8 cellular contexts compared by ENCODE assay signal in genomic region chr20:47352332-47353223, GRCh38. TPM values are rescaled to one million over a fixed set of nuclear protein-coding genes. Genes with fewer than 3 reads are reported as not detected.
DNase-seq lines count a peak whose midpoint lies in the region; ATAC-seq and TF ChIP-seq lines count a peak whose summit lies in the region.

No MANE protein-coding gene starts in this region.

- no peak for TF ChIP-seq CTCF in BE2C (IDR thresholded peaks at IDR 0.05; ENCODE audit: low read depth, low read length)
- peak in 3 of 7 experiments; percentile 6 to 17 (median 10) for TF ChIP-seq CTCF in body of pancreas (IDR thresholded peaks at IDR 0.05)
- no peak for TF ChIP-seq CTCF in left lung (IDR thresholded peaks at IDR 0.05)

- H3K9me3 ChIP-seq in BE2C (no peaks in the 10 kb centered on the region), body of pancreas (no peaks in the 10 kb centered on the region), left lung (no peaks in the 10 kb centered on the region)

- H3K27ac ChIP-seq in body of pancreas (peak overlapping the region; percentile 85 to 100 (median 98)), left lung (peak overlapping the region; percentile 95 to 98), urinary bladder (ENCODE audit: low read depth) (peak overlapping the region; percentile 76)

- peaks cover 35% of the 10 kb centered on the region for H3K4me1 ChIP-seq in BE2C
- H3K4me1 ChIP-seq in body of pancreas: peaks cover 100% of the 10 kb centered on the region
- H3K4me1 ChIP-seq in left lung: peaks cover 93 to 100% of the 10 kb centered on the region in 2 donors
- H3K4me1 ChIP-seq in urinary bladder (ENCODE audit: insufficient read depth): peaks cover 5% of the 10 kb centered on the region

- WGBS in body of pancreas, 2 donors: 4 to 10% methylated on average over 9 to 13 of the region's 13 CpGs
- 34% methylated on average over 13 of the region's 13 CpGs for WGBS in urinary bladder

- peak in 2 of 3 donors; percentile 67 to 70 for TF ChIP-seq POLR2A in body of pancreas (IDR thresholded peaks at IDR 0.05)

- H3K4me3 ChIP-seq in BE2C (ENCODE audit: low read depth, low read length): peak overlapping the region; percentile 68
- no peak overlapping the region for H3K4me3 ChIP-seq in body of pancreas
- H3K4me3 ChIP-seq in left lung: peak overlapping the region in 1 of 2 donors; percentile 21
- no peak overlapping the region for H3K4me3 ChIP-seq in urinary bladder (ENCODE audit: low read depth, low read length)

- intact Hi-C loops in body of pancreas (cut with DNase I) (no loop called here), left lung (cut with DNase I) (no loop called here)

- no peaks in the 10 kb centered on the region for H3K27me3 ChIP-seq in BE2C
- H3K27me3 ChIP-seq in body of pancreas: no peaks in the 10 kb centered on the region
- no peaks in the 10 kb centered on the region for H3K27me3 ChIP-seq in left lung

- peaks cover 47% of the 10 kb centered on the region for H3K36me3 ChIP-seq in BE2C
- H3K36me3 ChIP-seq in body of pancreas (replicated peaks in 1 of 2; ENCODE audit: insufficient read depth in 1 of 2, low read depth in 2 of 2): no peaks in the 10 kb centered on the region
- H3K36me3 ChIP-seq in left lung: no peaks in the 10 kb centered on the region
- no peaks in the 10 kb centered on the region for H3K36me3 ChIP-seq in urinary bladder (ENCODE audit: insufficient read depth)

- no peak for DNase-seq in BE2C
- peak; percentile 40 for DNase-seq in NCI-H1092 (lab: John Stamatoyannopoulos, UW)
- peak; percentile 90 to 95 (median 93) for DNase-seq in body of pancreas
- peak in 1 of 2 donors; percentile 79 for DNase-seq in left lung
- no peak for DNase-seq in effector CD8-positive, alpha-beta T cell (lab: John Stamatoyannopoulos, UW)

- ATAC-seq in body of pancreas (peak; percentile 79), left lung (peak; percentile 19), GM21723 (IDR thresholded peaks at IDR 0.05; ENCODE audit: unreplicated experiment) (no peak), GM21515 (IDR thresholded peaks at IDR 0.05; ENCODE audit: unreplicated experiment) (no peak)

RNA-seq across cellular contexts. Expression of gene ZMYND8, which starts 3.9 kb away (rescaled TPM):
- 60.5 TPM for polyA plus RNA-seq in BE2C (2012; ENCODE audit: insufficient read depth, insufficient read length, low read depth)
- total RNA-seq in body of pancreas (10 to 100 TPM; 18.9 to 19.1 TPM), left lung (10 to 100 TPM; 38.9 to 39.8 TPM), urinary bladder (29.0 TPM)
- 15.6 TPM for polyA plus RNA-seq in urinary bladder

Comparison
In these comparisons a context has a peak if more than half of its experiments do, and no peak if none do; other contexts are left out.
1. DNase-seq: peak in NCI-H1092 (single experiment) and body of pancreas (4 of 4); none in BE2C (single experiment) and effector CD8-positive, alpha-beta T cell (single experiment).
2. ATAC-seq: peak in body of pancreas (single experiment) and left lung (single experiment); none in GM21723 (single experiment) and GM21515 (single experiment).
3. Peak in every context shown above with its lines, with median percentiles within 50 percentile points of each other: H3K27ac ChIP-seq.